In genomic region chr14:58455593-58456265, GRCh38 we compare ENCODE assay signal across 16 cellular contexts. TPM values are rescaled to one million over a fixed set of nuclear protein-coding genes. Genes with fewer than 3 reads are reported as not detected.
DNase-seq lines count a peak whose midpoint lies in the region; ATAC-seq and TF ChIP-seq lines count a peak whose summit lies in the region.
"Had no signal": no experiment of that assay in that cellular context is flagged by ENCODE, and none has a peak within 500 bp of the region (broad histone marks: within the 10 kb centered on the region; RNA-seq: fewer than 3 reads in every experiment).

No MANE protein-coding gene starts in this region.

- peaks cover 8% of the 10 kb centered on the region for H3K36me3 ChIP-seq in breast epithelium
- peaks cover 3 to 65% (median 23%) of the 10 kb centered on the region in 4 donors for H3K36me3 ChIP-seq in upper lobe of left lung

- H3K4me3 ChIP-seq in breast epithelium (no peak overlapping the region), upper lobe of left lung (no peak overlapping the region)
- H3K4me3 ChIP-seq: lower lobe of right lung, skin epidermis had no signal

- intact Hi-C loops in MCF 10A (cut with micrococcal nuclease): loop anchor here (5.0 kb wide), 1 partner anchor 348 kb away; no protein-coding TSS in a partner anchor
- intact Hi-C loops in breast epithelium (cut with DNase I; ENCODE audit: low total_unique reads): no loop called here

- no peaks in the 10 kb centered on the region for H3K9me3 ChIP-seq in breast epithelium
- H3K9me3 ChIP-seq in upper lobe of left lung: no peaks in the 10 kb centered on the region
- H3K9me3 ChIP-seq: lower lobe of right lung had no signal

- H3K27me3 Mint-ChIP-seq in MCF 10A (ENCODE audit: insufficient read depth, unreplicated experiment) (no peaks in the 10 kb centered on the region), WTC11 (ENCODE audit: low read depth) (no peaks in the 10 kb centered on the region)
- H3K27me3 Mint-ChIP-seq: activated B cell treated with CpG ODN at 0.5 μM for 24 hours; stimulated activated naive CD8-positive, alpha-beta T cell treated with anti-CD3 and anti-CD28 coated beads, Interleukin-15, amount 100 ng/mL, for 72 hours had no signal

- peak overlapping the region; percentile 87 for H3K27ac Mint-ChIP-seq in MCF 10A (ENCODE audit: low read depth, unreplicated experiment)
- peak overlapping the region; percentile 36; the same call in 1 of the 2 replicates for H3K27ac Mint-ChIP-seq in WTC11
- H3K27ac Mint-ChIP-seq: activated B cell treated with CpG ODN at 0.5 μM for 24 hours; activated naive CD4-positive, alpha-beta T cell treated with anti-CD3 and anti-CD28 coated beads, Interleukin-2, amount 50 U/mL, for 72 hours; stimulated activated naive CD8-positive, alpha-beta T cell treated with anti-CD3 and anti-CD28 coated beads, Interleukin-15, amount 100 ng/mL, for 72 hours had no signal

- H3K9me3 Mint-ChIP-seq in MCF 10A (ENCODE audit: unreplicated experiment) (peaks cover 6% of the 10 kb centered on the region), WTC11 (no peaks in the 10 kb centered on the region)
- H3K9me3 Mint-ChIP-seq: activated B cell treated with CpG ODN at 0.5 μM for 24 hours; activated naive CD4-positive, alpha-beta T cell treated with anti-CD3 and anti-CD28 coated beads, Interleukin-2, amount 50 U/mL, for 72 hours; stimulated activated naive CD8-positive, alpha-beta T cell treated with anti-CD3 and anti-CD28 coated beads, Interleukin-15, amount 100 ng/mL, for 72 hours had no signal

- DNase-seq in MCF 10A (ENCODE audit: unreplicated experiment): peak; percentile 80
- DNase-seq in breast epithelium (ENCODE audit: low spot score in 2 of 2): no peak
- DNase-seq in WTC11 (ENCODE audit: low spot score): no peak
- DNase-seq in foreskin melanocyte: peak; percentile 97
- no peak for DNase-seq in NCI-H510A treated with DMSO at 0.1 percent for 48 hours (lab: John Stamatoyannopoulos, UW)
- no peak for DNase-seq in upper lobe of left lung
- DNase-seq: activated B cell treated with CpG ODN at 0.5 μM for 24 hours; COR-L47; lower lobe of right lung; NCI-H2029; stimulated activated naive CD8-positive, alpha-beta T cell treated with anti-CD3 and anti-CD28 coated beads, Interleukin-15, amount 100 ng/mL, for 72 hours had no signal

- H3K4me1 ChIP-seq in breast epithelium: no peaks in the 10 kb centered on the region
- no peaks in the 10 kb centered on the region for H3K4me1 ChIP-seq in upper lobe of left lung
- H3K4me1 ChIP-seq: lower lobe of right lung had no signal

- BruUV-seq in MCF 10A (replicated peaks; lab: Mats Ljungman, UMichigan): no TSS peak

- H3K36me3 Mint-ChIP-seq in MCF 10A (ENCODE audit: insufficient read depth, unreplicated experiment): peaks cover 45% of the 10 kb centered on the region
- H3K36me3 Mint-ChIP-seq in WTC11: peaks cover 15% of the 10 kb centered on the region

- CTCF ChIA-PET in MCF 10A (lab: Yijun Ruan, JAX) (interaction anchor here (0.6 to 0.7 kb wide), 3 partner anchors 45 to 1026 kb away, joined by 3 to 5 read pairs (median 3); no protein-coding TSS in a partner anchor), WTC11 (lab: Charles Lee) (no interaction called here)

- no peak for TF ChIP-seq EP300 in upper lobe of left lung (IDR thresholded peaks at IDR 0.05)

- peaks cover 13% of the 10 kb centered on the region for H3K4me1 Mint-ChIP-seq in MCF 10A (ENCODE audit: insufficient read depth, unreplicated experiment)
- no peaks in the 10 kb centered on the region for H3K4me1 Mint-ChIP-seq in WTC11
- H3K4me1 Mint-ChIP-seq: activated B cell treated with CpG ODN at 0.5 μM for 24 hours; stimulated activated naive CD8-positive, alpha-beta T cell treated with anti-CD3 and anti-CD28 coated beads, Interleukin-15, amount 100 ng/mL, for 72 hours had no signal

- ATAC-seq in WTC11 (no peak), GM19467 (IDR thresholded peaks at IDR 0.05; ENCODE audit: unreplicated experiment) (no peak), upper lobe of left lung (ENCODE audit: low FRiP score in 2 of 2) (no peak), GM19023 (IDR thresholded peaks at IDR 0.05; ENCODE audit: unreplicated experiment) (no peak)
- ATAC-seq: activated naive CD4-positive, alpha-beta T cell treated with anti-CD3 and anti-CD28 coated beads, Interleukin-2, amount 50 U/mL, for 72 hours; lower lobe of right lung; SK-N-SH treated with all-trans-retinoic acid at 6 μM for 48 hours; stimulated activated naive CD8-positive, alpha-beta T cell treated with anti-CD3 and anti-CD28 coated beads, Interleukin-15, amount 100 ng/mL, for 72 hours had no signal

- no peak for TF ChIP-seq POLR2A in breast epithelium (IDR thresholded peaks at IDR 0.05)
- no peak for TF ChIP-seq POLR2A in upper lobe of left lung (IDR thresholded peaks at IDR 0.05)

- 91 to 92% methylated on average over 9 of the region's 9 CpGs for WGBS in upper lobe of left lung, 2 donors

- H3K4me3 Mint-ChIP-seq in MCF 10A (ENCODE audit: unreplicated experiment) (peak overlapping the region; percentile 47), WTC11 (no peak overlapping the region)
- H3K4me3 Mint-ChIP-seq: activated B cell treated with CpG ODN at 0.5 μM for 24 hours; stimulated activated naive CD8-positive, alpha-beta T cell treated with anti-CD3 and anti-CD28 coated beads, Interleukin-15, amount 100 ng/mL, for 72 hours had no signal

- H3K27me3 ChIP-seq in breast epithelium (no peaks in the 10 kb centered on the region), upper lobe of left lung (no peaks in the 10 kb centered on the region)

- POLR2A ChIA-PET in MCF 10A (lab: Yijun Ruan, JAX) (interaction anchor here (0.9 to 2.4 kb wide), 14 partner anchors 9 to 255 kb away, joined by 3 to 20 read pairs (median 4); partner anchors contain the start of genes ACTR10, ARID4A, KIAA0586 and TIMM9), WTC11 (lab: Charles Lee) (no interaction called here)

- no peak for TF ChIP-seq CTCF in MCF 10A (IDR thresholded peaks at IDR 0.05; ENCODE audit: unreplicated experiment)
- no peak for TF ChIP-seq CTCF in breast epithelium (IDR thresholded peaks at IDR 0.05)
- no peak for TF ChIP-seq CTCF in WTC11 (IDR thresholded peaks at IDR 0.05)
- TF ChIP-seq CTCF in upper lobe of left lung (IDR thresholded peaks at IDR 0.05): no peak

- H3K27ac ChIP-seq in breast epithelium (no peak overlapping the region), upper lobe of left lung (no peak overlapping the region)
- H3K27ac ChIP-seq: lower lobe of right lung had no signal

TF ChIP-seq in WTC11, 78 proteins besides CTCF, POLR2A, EP300 and RAD21:
- no peak for TF ChIP-seq MXD4 (CRISPR knock-in tag; IDR thresholded peaks at IDR 0.05; ENCODE audit: borderline replicate concordance)
- no peak for TF ChIP-seq ZNF263 (CRISPR knock-in tag; IDR thresholded peaks at IDR 0.05; ENCODE audit: low read depth)
- TF ChIP-seq SP1 (CRISPR knock-in tag; conservative IDR thresholded peaks at IDR 0.05): no peak
- TF ChIP-seq ZNF396 (CRISPR knock-in tag; IDR thresholded peaks at IDR 0.05; ENCODE audit: borderline replicate concordance): no peak
- no peak for TF ChIP-seq NR2C2 (CRISPR knock-in tag; IDR thresholded peaks at IDR 0.05)
- no peak for TF ChIP-seq USF1 (CRISPR knock-in tag; IDR thresholded peaks at IDR 0.05)
- no peak for TF ChIP-seq OVOL2 (CRISPR knock-in tag; IDR thresholded peaks at IDR 0.05; ENCODE audit: borderline replicate concordance)
- TF ChIP-seq ZNF232 (CRISPR knock-in tag; IDR thresholded peaks at IDR 0.05): no peak
- TF ChIP-seq PREB (CRISPR knock-in tag; IDR thresholded peaks at IDR 0.05; ENCODE audit: borderline replicate concordance): no peak
- no peak for TF ChIP-seq IRF2 (CRISPR knock-in tag; IDR thresholded peaks at IDR 0.05; ENCODE audit: borderline replicate concordance, low read depth)
- no peak for TF ChIP-seq CDX4 (CRISPR knock-in tag; IDR thresholded peaks at IDR 0.05; ENCODE audit: borderline replicate concordance)
- no peak for TF ChIP-seq CREM (CRISPR knock-in tag; IDR thresholded peaks at IDR 0.05)
- TF ChIP-seq ETV6 (CRISPR knock-in tag; IDR thresholded peaks at IDR 0.05): no peak

RNA-seq across cellular contexts. Expression of gene KIAA0586, which starts 28.2 kb away (rescaled TPM):
- 19.6 and 26.2 TPM in 2 replicates for total RNA-seq in MCF 10A (2022)
- total RNA-seq in breast epithelium: 10 to 100 TPM; 22.3 to 29.6 (median 22.4) TPM
- 20.5 to 23.5 TPM (median 22.2 TPM) in 3 replicates for total RNA-seq in WTC11 (2021)
- total RNA-seq in upper lobe of left lung: 10 to 100 TPM in 5 of 6 donors, 1 to 10 TPM in 1; 9.2 to 29.3 (median 12.2) TPM

RNA-seq across cellular contexts. Expression of gene TIMM9, which starts 28.4 kb away (rescaled TPM):
- total RNA-seq in MCF 10A (2022): 52.8 and 102 TPM in 2 replicates
- total RNA-seq in breast epithelium: 10 to 100 TPM; 37.4 to 70.6 (median 58.4) TPM
- 47.3 to 55.4 TPM (median 51.1 TPM) in 3 replicates for total RNA-seq in WTC11 (2021)
- 10 to 100 TPM in 5 of 6 donors, 1 to 10 TPM in 1; 8.7 to 24.3 (median 20.5) TPM for total RNA-seq in upper lobe of left lung

RNA-seq across cellular contexts. Expression of gene TOMM20L, which starts 60.0 kb away (rescaled TPM):
- not detected in 2 replicates for total RNA-seq in MCF 10A (2022)
- total RNA-seq in breast epithelium: not detected
- total RNA-seq in WTC11 (2021): not detected in 3 replicates
- total RNA-seq in upper lobe of left lung: 1 to 10 TPM in 1 of 6 donors, not detected in 5; 1.3 TPM
- total RNA-seq: activated B cell treated with CpG ODN at 0.5 μM for 24 hours; activated naive CD4-positive, alpha-beta T cell treated with anti-CD3 and anti-CD28 coated beads, Interleukin-2, amount 50 U/mL, for 72 hours; lower lobe of right lung had no signal

Comparison
In these comparisons a context has a peak if more than half of its experiments do, and no peak if none do; other contexts are left out.
1. DNase-seq: peak in MCF 10A (single experiment) and foreskin melanocyte (single experiment); none in breast epithelium (0 of 2), WTC11 (single experiment), NCI-H510A treated with DMSO at 0.1 percent for 48 hours (single experiment) and upper lobe of left lung (0 of 2).